Comparison of ENCODE assay signal across 29 cellular contexts in the genomic region with DNA sequence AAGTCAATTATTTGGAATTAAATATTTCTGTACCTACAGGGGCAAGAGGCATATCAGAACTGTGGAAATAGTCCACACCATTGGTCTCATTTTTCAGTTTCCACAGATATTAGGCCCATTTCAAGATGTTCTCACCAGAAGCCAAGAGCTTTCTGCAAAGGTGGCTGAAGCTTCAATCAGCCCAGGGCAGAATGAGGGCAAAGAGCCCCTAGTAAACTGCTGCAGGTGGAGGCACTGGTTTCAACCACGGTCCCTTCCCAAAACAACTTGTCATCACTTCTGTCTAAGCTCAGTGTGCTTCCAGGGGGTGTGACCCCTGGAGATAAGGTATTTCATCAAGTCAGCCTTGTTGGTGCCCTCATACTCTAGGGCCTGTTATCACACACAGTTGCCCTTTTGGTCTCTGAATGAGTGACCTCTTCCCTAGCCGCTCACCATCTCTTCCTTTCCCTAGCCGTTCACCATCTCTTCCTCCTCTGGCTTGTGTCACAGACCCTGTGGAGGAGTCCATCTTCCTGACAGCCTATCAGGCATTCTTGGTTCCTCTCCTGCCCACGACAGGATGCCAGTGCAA. TPM values are rescaled to one million over a fixed set of nuclear protein-coding genes. Genes with fewer than 3 reads are reported as not detected.
DNase-seq lines count a peak whose midpoint lies in the region; ATAC-seq, FAIRE-seq and TF ChIP-seq lines count a peak whose summit lies in the region.
"Had no signal": no experiment of that assay in that cellular context is flagged by ENCODE, and none has a peak within 500 bp of the region (broad histone marks: within the 10 kb centered on the region; RNA-seq: fewer than 3 reads in every experiment).

No MANE protein-coding gene starts in this region.

- H3K14ac ChIP-seq in H1 (ENCODE audit: insufficient read length) = no peak overlapping the region

- TF ChIP-seq POLR2A in H1 (IDR thresholded peaks at IDR 0.05; ENCODE audit: control extremely low read depth in 1 of 2, low read depth in 2 of 2, low read length in 2 of 2) = no peak

- H3K27ac ChIP-seq in right atrium auricular region = no peak overlapping the region
- no peak overlapping the region for H3K27ac ChIP-seq in H1 (ENCODE audit: low read depth, low read length)
- H3K27ac ChIP-seq: Peyer's patch had no signal

- peaks cover 7% of the 10 kb centered on the region; the same call in 1 of the 2 replicates for H3K79me1 ChIP-seq in H1 (ENCODE audit: low read depth, low read length)

- H2BK120ac ChIP-seq in H1 (replicated peaks; ENCODE audit: low read depth, low read length) = no peak overlapping the region

- no peak overlapping the region; the same call in 1 of the 2 replicates for H2BK12ac ChIP-seq in H1 (ENCODE audit: low read depth, low read length)

- CTCF ChIA-PET in H1 (lab: Charles Lee; ENCODE audit: partially characterized antibody) = interaction anchor here (0.7 to 2.7 kb wide), 8 partner anchors 8 to 43 kb away, joined by 3 to 11 read pairs (median 4); no protein-coding TSS in a partner anchor

- peak; percentile 63 for ATAC-seq in Right ventricle myocardium inferior
- no peak for ATAC-seq in HG03159 (IDR thresholded peaks at IDR 0.05; ENCODE audit: unreplicated experiment)
- ATAC-seq in GM21526 (IDR thresholded peaks at IDR 0.05; ENCODE audit: low FRiP score, unreplicated experiment) = no peak
- ATAC-seq: HepG2 had no signal

- no peak overlapping the region for H2BK20ac ChIP-seq in H1 (ENCODE audit: low read length)

- no peaks in the 10 kb centered on the region for H3K27me3 ChIP-seq in right atrium auricular region
- H3K27me3 ChIP-seq in H1 (replicated peaks in 1 of 4; ENCODE audit: control insufficient read depth in 3 of 4, extremely low read depth in 1 of 4, insufficient read depth in 3 of 4, low read length in 3 of 4) = no peaks in the 10 kb centered on the region
- H3K27me3 ChIP-seq: BE2C, Peyer's patch had no signal

- H3K4me2 ChIP-seq in H1 (ENCODE audit: insufficient read depth in 1 of 2, low read depth in 2 of 2, low read length in 2 of 2) = no peak overlapping the region

- POLR2A ChIA-PET in H1 (lab: Charles Lee; ENCODE audit: partially characterized antibody) = interaction anchor here (0.5 to 4.8 kb wide), 11 partner anchors 9 to 993 kb away, joined by 3 to 39 read pairs (median 4); no protein-coding TSS in a partner anchor

- FAIRE-seq in H1 (lab: Jason Lieb, UNC) = no peak
- FAIRE-seq: GM12891, HepG2 had no signal

- intact Hi-C loops in Right ventricle myocardium inferior (cut with DNase I) = no loop called here

- no peaks in the 10 kb centered on the region; a peak in 2 of 4 replicates for H3K79me2 ChIP-seq in H1 (ENCODE audit: control insufficient read depth in 1 of 2, insufficient read depth in 2 of 2, low read length in 2 of 2)

- no peak for TF ChIP-seq RAD21 in H1 (IDR thresholded peaks at IDR 0.05 in 1 of 2, conservative IDR thresholded peaks at IDR 0.05 in 1 of 2; ENCODE audit: low read depth in 2 of 2, low read length in 2 of 2)

- DNase-seq in Right ventricle myocardium inferior (ENCODE audit: missing footprints) (no peak), right atrium auricular region (ENCODE audit: low spot score) (no peak), H1 (ENCODE audit: low read depth in 1 of 2, low spot score in 2 of 2) (no peak), islet precursor cell (peak; percentile 48), SKM-1 treated with dmso at 0.1 percent for 144 hours (lab: John Stamatoyannopoulos, UW; ENCODE audit: unreplicated experiment) (no peak)
- DNase-seq: 8988T; ACHN; BE2C; Calu3; CD8-positive, alpha-beta memory T cell; DMS79 treated with DMSO at 0.1 percent for 48 hours; GF-D8; H7; Karpas-422; NCI-H1092; NCI-H1417 treated with DMSO at 0.1 percent for 48 hours; NCI-H1694 treated with DMSO at 0.1 percent for 48 hours; NCI-H2081; NCI-H2171; NCI-H226; NCI-H510A; NCI-H69; OCI-M1; Peyer's patch had no signal

- H3K23ac ChIP-seq in H1 (ENCODE audit: insufficient read length) = no peak overlapping the region

- no peak overlapping the region for H3K18ac ChIP-seq in H1 (ENCODE audit: extremely low read depth, low read length)

- H2BK15ac ChIP-seq in H1 (ENCODE audit: low read length) = no peak overlapping the region; the same call in 1 of the 2 replicates

- H4K5ac ChIP-seq in H1 (ENCODE audit: insufficient read length, low read depth, low read length) = no peak overlapping the region

- no peak overlapping the region for H3K4ac ChIP-seq in H1 (replicated peaks; ENCODE audit: insufficient read length, low read depth, low read length)

- no peaks in the 10 kb centered on the region for H3K23me2 ChIP-seq in H1 (ENCODE audit: low read depth, low read length)

- H3K4me3 ChIP-seq in right atrium auricular region (no peak overlapping the region), H1 (ENCODE audit: extremely low read depth in 1 of 4, insufficient read depth in 2 of 4, low read depth in 3 of 4, low read length in 4 of 4) (no peak overlapping the region)
- H3K4me3 ChIP-seq: Peyer's patch had no signal

- 0 out of 2 replicates have a peak overlapping the region, but pooled peaks have one; percentile 19 for H2BK5ac ChIP-seq in H1 (ENCODE audit: low read depth, low read length)

- H3K9me3 ChIP-seq in right atrium auricular region = no peaks in the 10 kb centered on the region
- H3K9me3 ChIP-seq in H1 (ENCODE audit: insufficient read depth in 2 of 2, low read depth in 1 of 2, low read length in 1 of 2) = no peaks in the 10 kb centered on the region
- H3K9me3 ChIP-seq: BE2C, Peyer's patch had no signal

- no peak overlapping the region for H4K8ac ChIP-seq in H1 (ENCODE audit: extremely low read depth, insufficient read depth, low read length)

- H3K4me1 ChIP-seq in right atrium auricular region (peaks cover 0 to 3% of the 10 kb centered on the region in 2 donors), H1 (replicated peaks in 1 of 4; ENCODE audit: control insufficient read depth in 3 of 4, insufficient read depth in 4 of 4, low read length in 3 of 4) (peaks cover 6 to 12% (median 11%) of the 10 kb centered on the region in 4 experiments; a peak in 6 of 7 replicates)
- H3K4me1 ChIP-seq: BE2C, Peyer's patch had no signal

- H3K36me3 ChIP-seq in right atrium auricular region = no peaks in the 10 kb centered on the region
- no peaks in the 10 kb centered on the region for H3K36me3 ChIP-seq in H1 (ENCODE audit: control insufficient read depth in 2 of 4, insufficient read depth in 4 of 4, low read length in 3 of 4)
- H3K36me3 ChIP-seq: BE2C, Peyer's patch had no signal

- no peak overlapping the region for H2AFZ ChIP-seq in H1 (ENCODE audit: low read length)

- H2AK5ac ChIP-seq in H1 (ENCODE audit: low read depth, low read length) = no peak overlapping the region

- no peak overlapping the region for H4K91ac ChIP-seq in H1 (replicated peaks; ENCODE audit: insufficient read length, low read length)

- TF ChIP-seq CTCF in right atrium auricular region (IDR thresholded peaks at IDR 0.05) = no peak
- TF ChIP-seq CTCF in H1 (IDR thresholded peaks at IDR 0.05; ENCODE audit: control extremely low read depth in 1 of 3, insufficient read depth in 1 of 3, low read depth in 1 of 3, low read length in 3 of 3) = no peak

- H4K20me1 ChIP-seq in H1 (replicated peaks in 1 of 2; ENCODE audit: control insufficient read depth in 1 of 2, insufficient read depth in 2 of 2, low read length in 2 of 2) = peaks cover 0 to 7% of the 10 kb centered on the region in 2 experiments

- WGBS in H1 (ENCODE audit: extremely low coverage in 1 of 2, insufficient coverage in 1 of 2, insufficient read length in 1 of 2, insufficient replicate concordance in 2 of 2, low coverage in 1 of 2, low lambda C conversion rate in 2 of 2, missing lambda C conversion rate in 1 of 2), 2 experiments = 86% methylated on average over 4 of the region's 4 CpGs; no CpG with 5 or more reads in 1 of the 2 experiments

- no peak overlapping the region for H3K9ac ChIP-seq in H1 (replicated peaks in 1 of 4; ENCODE audit: extremely low read depth in 1 of 4, low read depth in 3 of 4, low read length in 3 of 4)

- TF ChIP-seq EP300 in H1 (IDR thresholded peaks at IDR 0.05; ENCODE audit: borderline replicate concordance in 1 of 2, low read depth in 2 of 2, low read length in 2 of 2) = no peak

- H3K56ac ChIP-seq in H1 (replicated peaks; ENCODE audit: insufficient read length, low read depth, low read length) = no peak overlapping the region

TF ChIP-seq in H1, 55 proteins besides CTCF, POLR2A, EP300 and RAD21:
- TF ChIP-seq TAF7 (optimal IDR thresholded peaks at IDR 0.05; ENCODE audit: borderline replicate concordance, low read depth, low read length) = no peak
- no peak for TF ChIP-seq CBX8 (IDR thresholded peaks at IDR 0.05; ENCODE audit: borderline replicate concordance, low read depth, low read length)

RNA-seq across cellular contexts. Expression of a gene that starts 21.2 kb away (rescaled TPM):
- 6.7 TPM for total RNA-seq in Right ventricle myocardium inferior
- 1 to 10 TPM; 2.1 to 2.8 TPM for total RNA-seq in right atrium auricular region
- 41.3 and 48.9 TPM in 2 replicates for total RNA-seq in H1 (2021; fragmentation: NEBNext Ultra II Directional; extraction: Animal tissue kit (Norgen Biotek cat#: 25700))
- polyA plus RNA-seq in H1 (2011; rRNA removed) = 10.9 and 15.4 TPM in 2 replicates
- polyA plus RNA-seq in H1 (2011; cell fraction: cytosol; rRNA removed) = 10.1 TPM
- polyA plus RNA-seq in H1 (2011; cell fraction: nucleus; rRNA removed) = 28.2 TPM
- polyA plus RNA-seq in H1 (2012, experiment 1 of 2) = 9.5 to 14.9 TPM (median 12.6 TPM) in 4 replicates
- polyA plus RNA-seq in H1 (2012, experiment 2 of 2) = 2.0 TPM
- 50.8 TPM for polyA plus RNA-seq in H1 (2013, experiment 1 of 2)
- polyA plus RNA-seq in H1 (2013, experiment 2 of 2) = 58.0 TPM
- 39.3 and 40.6 TPM in 2 replicates for polyA minus RNA-seq in H1 (2011; rRNA and poly(A)+ RNA removed)
- 19.2 TPM for polyA minus RNA-seq in H1 (2011; cell fraction: cytosol; rRNA and poly(A)+ RNA removed)
- polyA minus RNA-seq in H1 (2011; cell fraction: nucleus; rRNA and poly(A)+ RNA removed) = 33.9 TPM
- polyA plus RNA-seq: CD14-positive monocyte; CD8-positive, alpha-beta memory T cell had no signal

RNA-seq across cellular contexts. Expression of a gene that starts 55.8 kb away (rescaled TPM):
- total RNA-seq in Right ventricle myocardium inferior = not detected
- 1 to 10 TPM in 1 of 2 donors, under 1 TPM in 1; 0.75 to 1.2 TPM for total RNA-seq in right atrium auricular region
- total RNA-seq in H1 (2021; fragmentation: NEBNext Ultra II Directional; extraction: Animal tissue kit (Norgen Biotek cat#: 25700)) = 9.0 and 12.0 TPM in 2 replicates
- 5.5 and 7.1 TPM in 2 replicates for polyA plus RNA-seq in H1 (2011; rRNA removed)
- 7.9 TPM for polyA plus RNA-seq in H1 (2011; cell fraction: cytosol; rRNA removed)
- 3.4 TPM for polyA plus RNA-seq in H1 (2011; cell fraction: nucleus; rRNA removed)
- polyA plus RNA-seq in H1 (2012, experiment 1 of 2) = 5.3 to 12.9 TPM (median 5.7 TPM) in 4 replicates
- 2.7 TPM for polyA plus RNA-seq in H1 (2012, experiment 2 of 2)
- polyA plus RNA-seq in H1 (2013, experiment 1 of 2) = 7.4 TPM
- 7.3 TPM for polyA plus RNA-seq in H1 (2013, experiment 2 of 2)
- polyA minus RNA-seq in H1 (2011; rRNA and poly(A)+ RNA removed) = 3.6 and 3.9 TPM in 2 replicates
- polyA minus RNA-seq in H1 (2011; cell fraction: cytosol; rRNA and poly(A)+ RNA removed) = 3.0 TPM
- 4.4 TPM for polyA minus RNA-seq in H1 (2011; cell fraction: nucleus; rRNA and poly(A)+ RNA removed)
- total RNA-seq: Peyer's patch had no signal
- polyA plus RNA-seq: CD8-positive, alpha-beta memory T cell had no signal
